ENCODE assay signal across 10 cellular contexts in genomic region chr12:14698555-14698954, GRCh38. TPM values are rescaled to one million over a fixed set of nuclear protein-coding genes. Genes with fewer than 3 reads are reported as not detected.
"Had no signal": no experiment of that assay in that cellular context is flagged by ENCODE, and none has a peak within 500 bp of the region (broad histone marks: within the 10 kb centered on the region; RNA-seq: fewer than 3 reads in every experiment).

No MANE protein-coding gene starts in this region.

- H3K9me3 ChIP-seq: HAP-1 had no signal

- H3K4me3 ChIP-seq: GM23248, HAP-1 had no signal

- FAIRE-seq: H54 had no signal

- H3K27ac Mint-ChIP-seq: H9, HFFc6 had no signal

- H3K9me3 Mint-ChIP-seq: HFFc6 had no signal

- H2AFZ ChIP-seq: GM23248 had no signal

- ATAC-seq: HCT116 had no signal

- H3K36me3 ChIP-seq: HAP-1 had no signal

- H3K27ac ChIP-seq: GM23248 had no signal

- H3K4me3 Mint-ChIP-seq: H9, HFFc6 had no signal

- H3K4me1 ChIP-seq: HAP-1 had no signal

- DNase-seq: GM23248, GOT3, H7, H9, HCEC 1CT, HFFc6 had no signal

- H3K9ac ChIP-seq: GM23248 had no signal

RNA-seq across cellular contexts. Expression of gene GUCY2C, which starts 2.2 kb away (rescaled TPM):
- total RNA-seq: GM23248, H4 had no signal
- polyA plus RNA-seq: GM23248 had no signal
